In the genomic region with DNA sequence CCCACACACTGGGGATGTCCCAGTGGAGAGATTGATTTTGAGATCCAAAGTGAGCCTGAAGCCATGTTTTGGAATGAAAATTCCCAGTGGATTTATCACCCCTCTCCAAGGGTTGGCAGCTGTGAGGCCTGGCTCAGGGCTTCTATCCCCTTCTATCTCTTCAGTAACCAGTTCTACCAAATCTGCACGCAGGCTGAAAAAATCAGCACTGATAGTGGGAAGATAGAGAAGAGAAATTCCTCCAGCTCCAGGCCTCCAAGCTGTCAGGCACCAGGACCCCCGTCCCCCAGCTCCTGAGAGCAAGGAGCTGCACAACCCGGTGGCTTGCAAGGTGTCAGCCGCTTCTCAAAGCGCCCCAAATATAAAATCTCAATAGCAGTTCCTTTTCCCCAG, we compare ENCODE assay signal across 1 cellular context.
TF ChIP-seq lines count a peak whose summit lies in the region.

No MANE protein-coding gene starts in this region.

TF ChIP-seq in WTC11, 78 proteins besides CTCF, POLR2A, EP300 and RAD21 (continued from another document):
- no peak for TF ChIP-seq NR1H2 (CRISPR knock-in tag; IDR thresholded peaks at IDR 0.05)
- no peak for TF ChIP-seq ZNF423 (CRISPR knock-in tag; IDR thresholded peaks at IDR 0.05)
- TF ChIP-seq, protein P1, sequence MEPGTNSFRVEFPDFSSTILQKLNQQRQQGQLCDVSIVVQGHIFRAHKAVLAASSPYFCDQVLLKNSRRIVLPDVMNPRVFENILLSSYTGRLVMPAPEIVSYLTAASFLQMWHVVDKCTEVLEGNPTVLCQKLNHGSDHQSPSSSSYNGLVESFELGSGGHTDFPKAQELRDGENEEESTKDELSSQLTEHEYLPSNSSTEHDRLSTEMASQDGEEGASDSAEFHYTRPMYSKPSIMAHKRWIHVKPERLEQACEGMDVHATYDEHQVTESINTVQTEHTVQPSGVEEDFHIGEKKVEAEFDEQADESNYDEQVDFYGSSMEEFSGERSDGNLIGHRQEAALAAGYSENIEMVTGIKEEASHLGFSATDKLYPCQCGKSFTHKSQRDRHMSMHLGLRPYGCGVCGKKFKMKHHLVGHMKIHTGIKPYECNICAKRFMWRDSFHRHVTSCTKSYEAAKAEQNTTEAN (CRISPR knock-in tag; IDR thresholded peaks at IDR 0.05), result no peak
TF ChIP-seq in WTC11: peak in this region for 0.
